Comparison of ENCODE assay signal across 24 cellular contexts in the genomic region with DNA sequence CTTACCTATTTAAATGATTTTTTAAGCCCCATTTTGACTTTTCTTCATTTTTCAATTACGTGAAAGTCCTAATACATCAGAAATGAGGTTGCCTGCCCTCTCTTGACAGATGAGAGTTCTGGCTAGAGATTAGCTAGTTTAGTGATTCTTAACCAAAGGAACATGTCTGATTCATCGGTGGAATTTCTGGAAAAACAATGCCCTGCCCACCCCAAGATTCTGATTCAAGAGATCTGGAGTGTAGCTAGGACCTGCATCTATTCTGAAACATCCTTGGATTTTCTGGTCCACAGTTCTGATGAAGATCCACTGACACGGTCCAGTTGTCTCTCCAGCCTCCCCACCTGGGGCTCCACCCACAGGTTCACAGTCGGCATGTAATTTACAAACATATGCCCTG.
DNase-seq lines count a peak whose midpoint lies in the region; TF ChIP-seq lines count a peak whose summit lies in the region.
"Had no signal": no experiment of that assay in that cellular context is flagged by ENCODE, and none has a peak within 500 bp of the region (broad histone marks: within the 10 kb centered on the region; RNA-seq: fewer than 3 reads in every experiment).

No MANE protein-coding gene starts in this region.

- peaks cover 13% of the 10 kb centered on the region for H3K4me1 Mint-ChIP-seq in endothelial cell (ENCODE audit: unreplicated experiment)
- H3K4me1 Mint-ChIP-seq: activated naive CD8-positive, alpha-beta T cell treated with anti-CD3 and anti-CD28 coated beads for 36 hours; activated T-helper 17 cell treated with anti-CD3 and anti-CD28 coated beads, Interleukin-2, amount 50 U/mL, for 72 hours had no signal

- no peaks in the 10 kb centered on the region for H3K36me3 Mint-ChIP-seq in endothelial cell (ENCODE audit: low read depth, unreplicated experiment)
- H3K36me3 Mint-ChIP-seq: activated naive CD8-positive, alpha-beta T cell treated with anti-CD3 and anti-CD28 coated beads for 36 hours had no signal

- H3K4me3 Mint-ChIP-seq in endothelial cell (ENCODE audit: unreplicated experiment): no peak overlapping the region
- H3K4me3 Mint-ChIP-seq: activated naive CD8-positive, alpha-beta T cell treated with anti-CD3 and anti-CD28 coated beads for 36 hours; activated T-helper 17 cell treated with anti-CD3 and anti-CD28 coated beads, Interleukin-2, amount 50 U/mL, for 72 hours; T-helper 2 cell treated with Interferon-gamma antibody and Interleukin-4, amounts not matched to agents 5 μg/mL and 100 μg/mL, for 36 hours had no signal

- no peaks in the 10 kb centered on the region for H3K9me3 Mint-ChIP-seq in endothelial cell (ENCODE audit: unreplicated experiment)
- H3K9me3 Mint-ChIP-seq: T-helper 2 cell treated with Interferon-gamma antibody and Interleukin-4, amounts not matched to agents 5 μg/mL and 100 μg/mL, for 36 hours had no signal

- TF ChIP-seq POLR2A in erythroblast (IDR thresholded peaks at IDR 0.05; ENCODE audit: low read length): no peak

- TF ChIP-seq CTCF in AG09309 (IDR thresholded peaks at IDR 0.05; ENCODE audit: control insufficient read depth, insufficient read depth, low read depth, low read length, missing control alignments) (no peak), choroid plexus epithelial cell (conservative IDR thresholded peaks at IDR 0.05; ENCODE audit: low read depth, low read length) (no peak), endothelial cell (IDR thresholded peaks at IDR 0.05; ENCODE audit: unreplicated experiment) (no peak)

- H3K4me3 ChIP-seq in AG09309 (ENCODE audit: control insufficient read depth, low read depth, low read length) (no peak overlapping the region), choroid plexus epithelial cell (ENCODE audit: low read depth, low read length) (no peak overlapping the region)
- H3K4me3 ChIP-seq: BLaER1 treated with 17β-estradiol and CSF1 and Interleukin-3, amounts not matched to agents 10 nM and 100 nM; cardiac muscle cell; mucosa of descending colon had no signal

- H3K27ac Mint-ChIP-seq in endothelial cell (ENCODE audit: unreplicated experiment): no peak overlapping the region
- H3K27ac Mint-ChIP-seq: activated naive CD8-positive, alpha-beta T cell treated with anti-CD3 and anti-CD28 coated beads for 36 hours; activated T-helper 17 cell treated with anti-CD3 and anti-CD28 coated beads, Interleukin-2, amount 50 U/mL, for 72 hours; T-helper 2 cell treated with Interferon-gamma antibody and Interleukin-4, amounts not matched to agents 5 μg/mL and 100 μg/mL, for 36 hours had no signal

- H3K27me3 Mint-ChIP-seq in endothelial cell (ENCODE audit: unreplicated experiment): no peaks in the 10 kb centered on the region
- H3K27me3 Mint-ChIP-seq: activated naive CD8-positive, alpha-beta T cell treated with anti-CD3 and anti-CD28 coated beads for 36 hours had no signal

- DNase-seq in AG09309 (ENCODE audit: low read depth) (peak; percentile 3), LHCN-M2 (ENCODE audit: low read depth) (peak; percentile 56), choroid plexus epithelial cell (ENCODE audit: low read depth) (peak; percentile 35), iris pigment epithelial cell (ENCODE audit: low read depth) (peak; percentile 41), iPS-NIHi7 (ENCODE audit: extremely low spot score) (no peak), AG08395 (ENCODE audit: low spot score) (no peak), endothelial cell (ENCODE audit: low spot score) (no peak), erythroblast (lab: John Stamatoyannopoulos, UW) (no peak)
- DNase-seq: activated CD4-positive, alpha-beta T cell treated with anti-CD3 and anti-CD28 coated beads, Interleukin-2, amount 50 U/mL, for 1 hour; activated naive CD8-positive, alpha-beta T cell treated with anti-CD3 and anti-CD28 coated beads for 36 hours; Calu3; KG1; mucosa of descending colon; NCI-H1694 treated with DMSO at 0.1 percent for 48 hours; NCI-H2171 treated with DMSO at 0.1 percent for 48 hours; NCI-H526; RPMI8226; SK-N-SH; stimulated activated CD8-positive, alpha-beta memory T cell treated with anti-CD3 and anti-CD28 coated beads, Interleukin-4, amount 100 ng/mL, for 48 hours; WERI-Rb-1 had no signal

Comparison
In these comparisons a context has a peak if more than half of its experiments do, and no peak if none do; other contexts are left out.
1. DNase-seq: peak in AG09309 (single experiment), LHCN-M2 (single experiment), choroid plexus epithelial cell (single experiment) and iris pigment epithelial cell (single experiment); none in iPS-NIHi7 (single experiment), AG08395 (single experiment), endothelial cell (single experiment) and erythroblast (0 of 2).